8 cellular contexts compared by ENCODE assay signal in genomic region chr15:99305761-99306505, GRCh38. TPM values are rescaled to one million over a fixed set of nuclear protein-coding genes. Genes with fewer than 3 reads are reported as not detected.
DNase-seq lines count a peak whose midpoint lies in the region; ATAC-seq and TF ChIP-seq lines count a peak whose summit lies in the region.

No MANE protein-coding gene starts in this region.

- H3K27ac ChIP-seq in coronary artery = peak overlapping the region; percentile 35 to 70
- peak overlapping the region in 2 of 4 donors; percentile 42 to 51 for H3K27ac ChIP-seq in gastroesophageal sphincter

- H3K4me1 ChIP-seq in gastroesophageal sphincter = peaks cover 0 to 22% (median 7%) of the 10 kb centered on the region in 3 donors

- intact Hi-C loops in activated T-helper 1 cell treated with anti-CD3 and anti-CD28 coated beads, Interleukin-12 subunit alpha, Interleukin-12 subunit beta, Interleukin-2, Interleukin-4 antibody, amounts not matched to agents 30 ng/mL and 10 ng/mL and 1 ng/mL, durations not matched to agents 14 hours and 24 hours and 36 hours (cut with micrococcal nuclease) = no loop called here

- ATAC-seq in gastroesophageal sphincter (no peak), GM18519 (IDR thresholded peaks at IDR 0.05; ENCODE audit: low FRiP score, unreplicated experiment) (no peak)

- H3K27ac Mint-ChIP-seq in nephron progenitor cell = peak overlapping the region; percentile 27
- H3K27ac Mint-ChIP-seq in activated T-helper 1 cell treated with anti-CD3 and anti-CD28 coated beads, Interleukin-12 subunit alpha, Interleukin-12 subunit beta, Interleukin-2, Interleukin-4 antibody, amounts not matched to agents 30 ng/mL and 10 ng/mL and 1 ng/mL, durations not matched to agents 14 hours and 24 hours and 36 hours = no peak overlapping the region

- no peak overlapping the region for H3K4me3 Mint-ChIP-seq in nephron progenitor cell
- H3K4me3 Mint-ChIP-seq in activated T-helper 1 cell treated with anti-CD3 and anti-CD28 coated beads, Interleukin-12 subunit alpha, Interleukin-12 subunit beta, Interleukin-2, Interleukin-4 antibody, amounts not matched to agents 30 ng/mL and 10 ng/mL and 1 ng/mL, durations not matched to agents 14 hours and 24 hours and 36 hours = no peak overlapping the region

- H3K27me3 Mint-ChIP-seq in nephron progenitor cell (ENCODE audit: low read depth, poor library complexity) = peaks cover 2% of the 10 kb centered on the region
- no peaks in the 10 kb centered on the region for H3K27me3 Mint-ChIP-seq in activated T-helper 1 cell treated with anti-CD3 and anti-CD28 coated beads, Interleukin-12 subunit alpha, Interleukin-12 subunit beta, Interleukin-2, Interleukin-4 antibody, amounts not matched to agents 30 ng/mL and 10 ng/mL and 1 ng/mL, durations not matched to agents 14 hours and 24 hours and 36 hours (ENCODE audit: insufficient read depth)

- H3K4me1 Mint-ChIP-seq in nephron progenitor cell = peaks cover 29% of the 10 kb centered on the region
- no peaks in the 10 kb centered on the region for H3K4me1 Mint-ChIP-seq in activated T-helper 1 cell treated with anti-CD3 and anti-CD28 coated beads, Interleukin-12 subunit alpha, Interleukin-12 subunit beta, Interleukin-2, Interleukin-4 antibody, amounts not matched to agents 30 ng/mL and 10 ng/mL and 1 ng/mL, durations not matched to agents 14 hours and 24 hours and 36 hours (ENCODE audit: low read depth)

- H3K36me3 Mint-ChIP-seq in nephron progenitor cell (ENCODE audit: low read depth) = peaks cover 19% of the 10 kb centered on the region
- no peaks in the 10 kb centered on the region for H3K36me3 Mint-ChIP-seq in activated T-helper 1 cell treated with anti-CD3 and anti-CD28 coated beads, Interleukin-12 subunit alpha, Interleukin-12 subunit beta, Interleukin-2, Interleukin-4 antibody, amounts not matched to agents 30 ng/mL and 10 ng/mL and 1 ng/mL, durations not matched to agents 14 hours and 24 hours and 36 hours (ENCODE audit: low read depth)

- DNase-seq in DMS 273 (lab: John Stamatoyannopoulos, UW; ENCODE audit: unreplicated experiment) = peak; percentile 93
- peak; percentile 7 for DNase-seq in NCI-H2107 treated with DMSO at 0.1 percent for 48 hours (lab: John Stamatoyannopoulos, UW; ENCODE audit: unreplicated experiment)
- DNase-seq in coronary artery (ENCODE audit: low spot score) = peak; percentile 83
- DNase-seq in nephron progenitor cell = peak; percentile 18
- no peak for DNase-seq in activated T-helper 1 cell treated with anti-CD3 and anti-CD28 coated beads, Interleukin-12 subunit alpha, Interleukin-12 subunit beta, Interleukin-2, Interleukin-4 antibody, amounts not matched to agents 30 ng/mL and 10 ng/mL and 1 ng/mL, durations not matched to agents 14 hours and 24 hours and 36 hours (ENCODE audit: low spot score)
- no peak for DNase-seq in activated CD4-positive, alpha-beta T cell treated with anti-CD3 and anti-CD28 coated beads, Interleukin-2, amount 50 U/mL, for 4 hours

- no peaks in the 10 kb centered on the region for H3K27me3 ChIP-seq in gastroesophageal sphincter

- no peaks in the 10 kb centered on the region for H3K9me3 ChIP-seq in gastroesophageal sphincter

- peak overlapping the region; percentile 42 for H3K4me3 ChIP-seq in coronary artery
- no peak overlapping the region for H3K4me3 ChIP-seq in gastroesophageal sphincter

- 27 to 32% methylated on average over 5 to 8 of the region's 8 CpGs for WGBS in gastroesophageal sphincter (ENCODE audit: low coverage in 1 of 2), 2 donors

- no peaks in the 10 kb centered on the region for H3K9me3 Mint-ChIP-seq in nephron progenitor cell
- no peaks in the 10 kb centered on the region for H3K9me3 Mint-ChIP-seq in activated T-helper 1 cell treated with anti-CD3 and anti-CD28 coated beads, Interleukin-12 subunit alpha, Interleukin-12 subunit beta, Interleukin-2, Interleukin-4 antibody, amounts not matched to agents 30 ng/mL and 10 ng/mL and 1 ng/mL, durations not matched to agents 14 hours and 24 hours and 36 hours

- TF ChIP-seq POLR2A in gastroesophageal sphincter (IDR thresholded peaks at IDR 0.05) = no peak

- TF ChIP-seq CTCF in coronary artery (IDR thresholded peaks at IDR 0.05) = no peak
- no peak for TF ChIP-seq CTCF in nephron progenitor cell (IDR thresholded peaks at IDR 0.05)
- no peak for TF ChIP-seq CTCF in gastroesophageal sphincter (IDR thresholded peaks at IDR 0.05)

- no peaks in the 10 kb centered on the region for H3K36me3 ChIP-seq in gastroesophageal sphincter

- TF ChIP-seq EP300 in gastroesophageal sphincter (IDR thresholded peaks at IDR 0.05) = no peak

RNA-seq across cellular contexts. Expression of gene LRRC28, which starts 54.7 kb away (rescaled TPM):
- 13.6 and 14.8 TPM in 2 replicates for total RNA-seq in activated T-helper 1 cell treated with anti-CD3 and anti-CD28 coated beads, Interleukin-12 subunit alpha, Interleukin-12 subunit beta, Interleukin-2, Interleukin-4 antibody, amounts not matched to agents 30 ng/mL and 10 ng/mL and 1 ng/mL, durations not matched to agents 14 hours and 24 hours and 36 hours
- total RNA-seq in gastroesophageal sphincter = 10 to 100 TPM; 26.1 to 47.2 (median 28.5) TPM

RNA-seq across cellular contexts. Expression of gene TTC23, which starts 56.6 kb away (rescaled TPM):
- 5.0 TPM in 2 replicates for total RNA-seq in activated T-helper 1 cell treated with anti-CD3 and anti-CD28 coated beads, Interleukin-12 subunit alpha, Interleukin-12 subunit beta, Interleukin-2, Interleukin-4 antibody, amounts not matched to agents 30 ng/mL and 10 ng/mL and 1 ng/mL, durations not matched to agents 14 hours and 24 hours and 36 hours
- total RNA-seq in gastroesophageal sphincter = 10 to 100 TPM; 13.7 to 33.3 (median 20.0) TPM

Comparison
In these comparisons a context has a peak if more than half of its experiments do, and no peak if none do; other contexts are left out.
1. DNase-seq: peak in DMS 273 (single experiment), NCI-H2107 treated with DMSO at 0.1 percent for 48 hours (single experiment), coronary artery (single experiment) and nephron progenitor cell (single experiment); none in activated T-helper 1 cell treated with anti-CD3 and anti-CD28 coated beads, Interleukin-12 subunit alpha, Interleukin-12 subunit beta, Interleukin-2, Interleukin-4 antibody, amounts not matched to agents 30 ng/mL and 10 ng/mL and 1 ng/mL, durations not matched to agents 14 hours and 24 hours and 36 hours (single experiment) and activated CD4-positive, alpha-beta T cell treated with anti-CD3 and anti-CD28 coated beads, Interleukin-2, amount 50 U/mL, for 4 hours (0 of 2).